ENCODE assay signal across 25 cellular contexts in genomic region chr11:12754582-12755250, GRCh38.
DNase-seq lines count a peak whose midpoint lies in the region; ATAC-seq and TF ChIP-seq lines count a peak whose summit lies in the region.
"Had no signal": no experiment of that assay in that cellular context is flagged by ENCODE, and none has a peak within 500 bp of the region (broad histone marks: within the 10 kb centered on the region; RNA-seq: fewer than 3 reads in every experiment).

No MANE protein-coding gene starts in this region.

- peaks cover 3% of the 10 kb centered on the region for H3K36me3 Mint-ChIP-seq in osteocyte (ENCODE audit: unreplicated experiment)
- H3K36me3 Mint-ChIP-seq: activated CD4-positive, alpha-beta memory T cell treated with anti-CD3 and anti-CD28 coated beads for 36 hours; immature natural killer cell; naive thymus-derived CD8-positive, alpha-beta T cell had no signal

- no peaks in the 10 kb centered on the region for H3K9me3 Mint-ChIP-seq in osteocyte (ENCODE audit: unreplicated experiment)
- H3K9me3 Mint-ChIP-seq: activated CD4-positive, alpha-beta memory T cell treated with anti-CD3 and anti-CD28 coated beads for 36 hours; activated naive CD4-positive, alpha-beta T cell treated with anti-CD3 and anti-CD28 coated beads for 36 hours; effector memory CD8-positive, alpha-beta T cell; H9; immature natural killer cell; naive thymus-derived CD8-positive, alpha-beta T cell; T-helper 1 cell treated with Interleukin-12 subunit alpha and Interleukin-12 subunit beta and Interleukin-4 antibody, amounts not matched to agents 30 μg/mL and 1 μg/mL, for 36 hours had no signal

- H3K4me3 Mint-ChIP-seq in osteocyte (ENCODE audit: unreplicated experiment): no peak overlapping the region
- H3K4me3 Mint-ChIP-seq: activated CD4-positive, alpha-beta memory T cell treated with anti-CD3 and anti-CD28 coated beads for 36 hours; activated naive CD4-positive, alpha-beta T cell treated with anti-CD3 and anti-CD28 coated beads for 36 hours; B cell; effector memory CD8-positive, alpha-beta T cell; H9; immature natural killer cell; naive thymus-derived CD8-positive, alpha-beta T cell; T-helper 1 cell treated with Interleukin-12 subunit alpha and Interleukin-12 subunit beta and Interleukin-4 antibody, amounts not matched to agents 30 μg/mL and 1 μg/mL, for 36 hours had no signal

- CTCF ChIA-PET in mammary epithelial cell (lab: Charles Lee; ENCODE audit: low non-redundant PET): no interaction called here

- peaks cover 30% of the 10 kb centered on the region for H3K4me1 ChIP-seq in mammary epithelial cell (ENCODE audit: insufficient read depth, low read length)

- dilution Hi-C loops in mammary epithelial cell (cut with HindIII; ENCODE audit: low sequenced_read_pairs): no loop called here

- intact Hi-C loops in mammary epithelial cell (cut with micrococcal nuclease): no loop called here

- no peak overlapping the region for H3K4me2 ChIP-seq in mammary epithelial cell (ENCODE audit: insufficient read depth, low read depth, low read length)

- H3K4me1 Mint-ChIP-seq in osteocyte (ENCODE audit: unreplicated experiment): peaks cover 38% of the 10 kb centered on the region
- H3K4me1 Mint-ChIP-seq: B cell; immature natural killer cell; naive thymus-derived CD8-positive, alpha-beta T cell had no signal

- no peaks in the 10 kb centered on the region for H4K20me1 ChIP-seq in mammary epithelial cell (ENCODE audit: insufficient read depth, low read length)

- H2AFZ ChIP-seq in mammary epithelial cell (ENCODE audit: low read depth, low read length): no peak overlapping the region
- H2AFZ ChIP-seq: parathyroid adenoma had no signal

- peak overlapping the region; percentile 12 for H3K27ac ChIP-seq in mammary epithelial cell (ENCODE audit: insufficient read depth, low read depth, low read length)
- H3K27ac ChIP-seq: parathyroid adenoma, VCaP had no signal

- H3K4me3 ChIP-seq in mammary epithelial cell (replicated peaks in 1 of 3; ENCODE audit: insufficient read depth in 1 of 3, low read depth in 2 of 3, low read length in 3 of 3): no peak overlapping the region
- H3K4me3 ChIP-seq: lung, stomach had no signal

- TF ChIP-seq CTCF in mammary epithelial cell (conservative IDR thresholded peaks at IDR 0.05 in 1 of 2, IDR thresholded peaks at IDR 0.05 in 1 of 2; ENCODE audit: extremely low read depth in 1 of 2, insufficient read depth in 1 of 2, low read depth in 1 of 2, low read length in 2 of 2) (no peak), osteocyte (IDR thresholded peaks at IDR 0.05) (no peak)

- DNase-seq in EH (ENCODE audit: low read depth): peak; percentile 19
- peak; percentile 50 for DNase-seq in NCI-H2029 treated with DMSO at 0.1 percent for 48 hours (lab: John Stamatoyannopoulos, UW)
- DNase-seq in mammary epithelial cell: peak; percentile 42
- no peak for DNase-seq in osteocyte (ENCODE audit: extremely low spot score, unreplicated experiment)
- DNase-seq in left lobe of liver (ENCODE audit: low spot score): no peak
- DNase-seq in NCI-H2196 (lab: John Stamatoyannopoulos, UW; ENCODE audit: unreplicated experiment): no peak
- no peak for DNase-seq in T-helper 1 cell
- DNase-seq: activated CD4-positive, alpha-beta memory T cell treated with anti-CD3 and anti-CD28 coated beads for 36 hours; activated naive CD4-positive, alpha-beta T cell treated with anti-CD3 and anti-CD28 coated beads for 36 hours; activated T-cell treated with anti-CD3 and anti-CD28 coated beads, Interleukin-2, amount 50 U/mL, for 1 hour; aorta; effector memory CD8-positive, alpha-beta T cell; GF-D8; H9; immature natural killer cell; naive thymus-derived CD8-positive, alpha-beta T cell; NCI-H1436; stimulated activated CD4-positive, alpha-beta T cell treated with anti-CD3 and anti-CD28 coated beads, Interleukin-4, amount 100 ng/mL, for 1 hour; stomach had no signal

- H3K9me3 ChIP-seq in mammary epithelial cell (replicated peaks; ENCODE audit: insufficient read depth, low read length): no peaks in the 10 kb centered on the region
- H3K9me3 ChIP-seq: stomach had no signal

- in situ Hi-C loops in mammary epithelial cell (cut with MboI; ENCODE audit: low sequenced_read_pairs in 2 of 2): no loop called here

- no peaks in the 10 kb centered on the region for H3K36me3 ChIP-seq in mammary epithelial cell (ENCODE audit: insufficient read depth, low read length)
- H3K36me3 ChIP-seq: stomach had no signal

- WGBS in mammary epithelial cell (ENCODE audit: low coverage, missing lambda C conversion rate): 92% methylated on average over 3 of the region's 3 CpGs

- TSS peak; percentile 12 for BruUV-seq in mammary epithelial cell (replicated peaks; lab: Mats Ljungman, UMichigan)

- no peaks in the 10 kb centered on the region for H3K27me3 Mint-ChIP-seq in osteocyte (ENCODE audit: unreplicated experiment)

- ATAC-seq in GM21825 (IDR thresholded peaks at IDR 0.05; ENCODE audit: unreplicated experiment) (no peak), left lobe of liver (no peak)
- ATAC-seq: effector memory CD8-positive, alpha-beta T cell; naive thymus-derived CD8-positive, alpha-beta T cell had no signal

- peaks cover 99% of the 10 kb centered on the region for H3K79me2 ChIP-seq in mammary epithelial cell (ENCODE audit: insufficient read depth, low read length)

- H3K9ac ChIP-seq in mammary epithelial cell (ENCODE audit: insufficient read depth, low read length): no peak overlapping the region
- H3K9ac ChIP-seq: parathyroid adenoma had no signal

- H3K27me3 ChIP-seq in mammary epithelial cell (ENCODE audit: insufficient read depth, low read length): no peaks in the 10 kb centered on the region
- H3K27me3 ChIP-seq: stomach had no signal

- peak overlapping the region; percentile 9 for H3K27ac Mint-ChIP-seq in osteocyte (ENCODE audit: unreplicated experiment)
- H3K27ac Mint-ChIP-seq: activated CD4-positive, alpha-beta memory T cell treated with anti-CD3 and anti-CD28 coated beads for 36 hours; activated naive CD4-positive, alpha-beta T cell treated with anti-CD3 and anti-CD28 coated beads for 36 hours; B cell; effector memory CD8-positive, alpha-beta T cell; immature natural killer cell; naive thymus-derived CD8-positive, alpha-beta T cell; T-helper 1 cell treated with Interleukin-12 subunit alpha and Interleukin-12 subunit beta and Interleukin-4 antibody, amounts not matched to agents 30 μg/mL and 1 μg/mL, for 36 hours had no signal

Comparison
In these comparisons a context has a peak if more than half of its experiments do, and no peak if none do; other contexts are left out.
1. DNase-seq: peak in EH (single experiment), NCI-H2029 treated with DMSO at 0.1 percent for 48 hours (single experiment) and mammary epithelial cell (single experiment); none in osteocyte (single experiment), left lobe of liver (single experiment), NCI-H2196 (single experiment) and T-helper 1 cell (0 of 5).